Comparison of ENCODE assay signal across 1 cellular context in genomic region chr16:4395055-4395726, GRCh38.
TF ChIP-seq lines count a peak whose summit lies in the region.

No MANE protein-coding gene starts in this region.

TF ChIP-seq in SK-N-SH treated with all-trans-retinoic acid at 6 μM for 48 hours, 23 proteins besides CTCF, POLR2A, EP300 and RAD21 (continued from another document):
- no peak for TF ChIP-seq TSHZ2 (CRISPR knock-in tag; IDR thresholded peaks at IDR 0.05)
- TF ChIP-seq POU6F1 (CRISPR knock-in tag; IDR thresholded peaks at IDR 0.05; ENCODE audit: borderline replicate concordance, low read depth) = no peak
- no peak for TF ChIP-seq ZNF70 (CRISPR knock-in tag; IDR thresholded peaks at IDR 0.05)
- TF ChIP-seq ZC3H10 (CRISPR knock-in tag; IDR thresholded peaks at IDR 0.05) = no peak
- TF ChIP-seq OSR1 (CRISPR knock-in tag; IDR thresholded peaks at IDR 0.05) = no peak
- no peak for TF ChIP-seq ESRRG (CRISPR knock-in tag; IDR thresholded peaks at IDR 0.05)
- TF ChIP-seq ZFP3 (CRISPR knock-in tag; IDR thresholded peaks at IDR 0.05) = no peak
- TF ChIP-seq GLIS3 (CRISPR knock-in tag; IDR thresholded peaks at IDR 0.05) = no peak
- no peak for TF ChIP-seq BACH2 (CRISPR knock-in tag; IDR thresholded peaks at IDR 0.05; ENCODE audit: borderline replicate concordance)
- no peak for TF ChIP-seq ZNF565 (CRISPR knock-in tag; conservative IDR thresholded peaks at IDR 0.05; ENCODE audit: low read depth)
- no peak for TF ChIP-seq CSDC2 (CRISPR knock-in tag; IDR thresholded peaks at IDR 0.05)
